Comparison of ENCODE assay signal across 8 cellular contexts in genomic region chr19:49877879-49878743, GRCh38. TPM values are rescaled to one million over a fixed set of nuclear protein-coding genes. Genes with fewer than 3 reads are reported as not detected.
DNase-seq lines count a peak whose midpoint lies in the region; ATAC-seq and TF ChIP-seq lines count a peak whose summit lies in the region.

No MANE protein-coding gene starts in this region.

- H3K27ac ChIP-seq in OCI-LY3 (ENCODE audit: low read length) (peak overlapping the region; percentile 85), muscle layer of duodenum (ENCODE audit: low read length) (peak overlapping the region; percentile 99)

- no peak overlapping the region for H3K4me3 Mint-ChIP-seq in activated T-cell treated with anti-CD3 and anti-CD28 coated beads, Interleukin-2, amount 50 U/mL, for 24 hours

- peak overlapping the region; percentile 85 for H3K4me2 ChIP-seq in OCI-LY3 (ENCODE audit: low read length)

- peaks cover 38% of the 10 kb centered on the region for H3K4me1 Mint-ChIP-seq in activated T-cell treated with anti-CD3 and anti-CD28 coated beads, Interleukin-2, amount 50 U/mL, for 24 hours (ENCODE audit: low read depth)

- H3K36me3 Mint-ChIP-seq in activated T-cell treated with anti-CD3 and anti-CD28 coated beads, Interleukin-2, amount 50 U/mL, for 24 hours (ENCODE audit: low read depth): peaks cover 61% of the 10 kb centered on the region

- H2AFZ ChIP-seq in OCI-LY3 (ENCODE audit: low read depth, low read length): peak overlapping the region; percentile 67; the same call in 1 of the 2 replicates

- ATAC-seq in GM21529 (IDR thresholded peaks at IDR 0.05; ENCODE audit: unreplicated experiment): peak; percentile 52
- ATAC-seq in esophagus mucosa: peak; percentile 77

- peaks cover 33% of the 10 kb centered on the region for H3K79me2 ChIP-seq in OCI-LY3 (ENCODE audit: low read length)

- no peaks in the 10 kb centered on the region for H3K9me3 Mint-ChIP-seq in activated T-cell treated with anti-CD3 and anti-CD28 coated beads, Interleukin-2, amount 50 U/mL, for 24 hours

- peaks cover 20% of the 10 kb centered on the region for H3K4me1 ChIP-seq in OCI-LY3 (ENCODE audit: low read length)
- H3K4me1 ChIP-seq in muscle layer of duodenum (ENCODE audit: control insufficient read depth in 1 of 2, insufficient read depth in 2 of 2, low read length in 2 of 2): peaks cover 10 to 29% of the 10 kb centered on the region in 2 donors

- H3K9me3 ChIP-seq in OCI-LY3 (ENCODE audit: insufficient read depth, low read length): no peaks in the 10 kb centered on the region
- no peaks in the 10 kb centered on the region for H3K9me3 ChIP-seq in muscle layer of duodenum (ENCODE audit: control insufficient read depth in 1 of 2, low read length in 2 of 2)

- peaks cover 39% of the 10 kb centered on the region for H3K36me3 ChIP-seq in OCI-LY3 (replicated peaks; ENCODE audit: low read depth, low read length)
- H3K36me3 ChIP-seq in muscle layer of duodenum (ENCODE audit: control insufficient read depth in 1 of 2, insufficient read depth in 2 of 2, low read length in 2 of 2): peaks cover 34 to 54% of the 10 kb centered on the region in 2 donors

- no peak for TF ChIP-seq CTCF in OCI-LY3 (IDR thresholded peaks at IDR 0.05; ENCODE audit: low read depth, low read length)

- H3K9ac ChIP-seq in OCI-LY3 (ENCODE audit: low read length): peak overlapping the region; percentile 90

- DNase-seq in DMS53 (lab: John Stamatoyannopoulos, UW) (peak; percentile 98), HuH-7 (ENCODE audit: low spot score) (peak; percentile 96)
- peak; percentile 99 for DNase-seq in activated T-cell treated with anti-CD3 and anti-CD28 coated beads, Interleukin-2, amount 50 U/mL, for 24 hours
- peak; percentile 95 to 97 for DNase-seq in stimulated activated CD8-positive, alpha-beta memory T cell treated with anti-CD3 and anti-CD28 coated beads, Interleukin-7, amount 100 ng/mL, for 4 hours (ENCODE audit: low read depth in 2 of 2)

- no peaks in the 10 kb centered on the region for H3K27me3 Mint-ChIP-seq in activated T-cell treated with anti-CD3 and anti-CD28 coated beads, Interleukin-2, amount 50 U/mL, for 24 hours

- H3K4me3 ChIP-seq in OCI-LY3 (ENCODE audit: low read length): peak overlapping the region; percentile 88
- H3K4me3 ChIP-seq in muscle layer of duodenum (ENCODE audit: low read depth in 1 of 2, low read length in 2 of 2): peak overlapping the region; percentile 92 to 93

- no peaks in the 10 kb centered on the region for H3K27me3 ChIP-seq in OCI-LY3 (ENCODE audit: low read depth, low read length)
- H3K27me3 ChIP-seq in muscle layer of duodenum (ENCODE audit: low read depth, low read length): no peaks in the 10 kb centered on the region

- H4K20me1 ChIP-seq in OCI-LY3 (ENCODE audit: insufficient read depth, low read length): no peaks in the 10 kb centered on the region; the same call in 1 of the 2 replicates

- no peak overlapping the region for H3K27ac Mint-ChIP-seq in activated T-cell treated with anti-CD3 and anti-CD28 coated beads, Interleukin-2, amount 50 U/mL, for 24 hours

RNA-seq across cellular contexts. Expression of gene TBC1D17, which starts 0.6 kb away (rescaled TPM):
- 15.8 TPM for total RNA-seq in esophagus mucosa

RNA-seq across cellular contexts. Expression of gene AKT1S1, which starts 1.0 kb away (rescaled TPM):
- 32.7 TPM for total RNA-seq in esophagus mucosa

RNA-seq across cellular contexts. Expression of gene PNKP, which starts 10.7 kb away (rescaled TPM):
- total RNA-seq in esophagus mucosa: 29.2 TPM

RNA-seq across cellular contexts. Expression of gene IL4I1, which starts 18.6 kb away (rescaled TPM):
- not detected for total RNA-seq in esophagus mucosa

RNA-seq across cellular contexts. Expression of gene PTOV1, which starts 27.2 kb away (rescaled TPM):
- total RNA-seq in esophagus mucosa: 58.5 TPM

Comparison
In these comparisons a context has a peak if more than half of its experiments do, and no peak if none do; other contexts are left out.
1. Peak in every context shown above with its lines: DNase-seq, ATAC-seq, H3K4me3 ChIP-seq and H3K27ac ChIP-seq.